ENCODE assay signal across 25 cellular contexts in genomic region chr20:889110-889509, GRCh38. TPM values are rescaled to one million over a fixed set of nuclear protein-coding genes. Genes with fewer than 3 reads are reported as not detected.
"Had no signal": no experiment of that assay in that cellular context is flagged by ENCODE, and none has a peak within 500 bp of the region (broad histone marks: within the 10 kb centered on the region; RNA-seq: fewer than 3 reads in every experiment).

No MANE protein-coding gene starts in this region.

- H3K9me3 ChIP-seq: adrenal gland had no signal

- DNase-seq: activated CD4-positive, alpha-beta T cell treated with anti-CD3 and anti-CD28 coated beads for 48 hours; activated CD4-positive, alpha-beta T cell treated with anti-CD3 and anti-CD28 coated beads, Interleukin-2, amount 50 U/mL, for 4 hours; activated CD4-positive, CD25-positive, alpha-beta regulatory T cell treated with anti-CD3 and anti-CD28 coated beads, Interleukin-2, amount 50 U/mL, for 72 hours; activated CD8-positive, alpha-beta memory T cell treated with anti-CD3 and anti-CD28 coated beads, Interleukin-2, amount 50 U/mL, for 48 hours; activated CD8-positive, alpha-beta T cell treated with anti-CD3 and anti-CD28 coated beads, Interleukin-2, amount 10 ng/mL, durations not matched to agents 7 days and 5 days; activated naive CD4-positive, alpha-beta T cell treated with anti-CD3 and anti-CD28 coated beads, Interleukin-2, amount 50 U/mL, for 16 hours; activated naive CD8-positive, alpha-beta T cell treated with anti-CD3 and anti-CD28 coated beads, Interleukin-2, amount 10 ng/mL, durations not matched to agents 7 days and 5 days; activated T-cell treated with anti-CD3 and anti-CD28 coated beads, Interleukin-2, amount 50 U/mL, for 1 hour; adrenal gland; anterior cingulate cortex; caudate nucleus; Kasumi-1; KBM-7; NCI-H1048; NCI-H146; NCI-H187 treated with DMSO at 0.1 percent for 48 hours; NCI-H2081 treated with DMSO at 0.1 percent for 48 hours; NCI-H446 treated with DMSO at 0.1 percent for 48 hours; NCI-H524 treated with DMSO at 0.1 percent for 48 hours; NCI-H82; Right ventricle myocardium superior had no signal

- ATAC-seq: activated CD8-positive, alpha-beta T cell treated with anti-CD3 and anti-CD28 coated beads, Interleukin-2, amount 10 ng/mL, durations not matched to agents 7 days and 5 days; WTC11 had no signal

- H3K27ac ChIP-seq: RWPE1 had no signal

- H3K4me3 ChIP-seq: adrenal gland had no signal

- H3K36me3 ChIP-seq: adrenal gland had no signal

RNA-seq across cellular contexts. Expression of gene ANGPT4, which starts 27.0 kb away (rescaled TPM):
- total RNA-seq: activated CD8-positive, alpha-beta T cell treated with anti-CD3 and anti-CD28 coated beads, Interleukin-2, amount 10 ng/mL, durations not matched to agents 7 days and 5 days; activated naive CD8-positive, alpha-beta T cell treated with anti-CD3 and anti-CD28 coated beads, Interleukin-2, amount 10 ng/mL, durations not matched to agents 7 days and 5 days; OCI-LY7; Right ventricle myocardium superior; SK-MEL-5 had no signal
